ENCODE assay signal across 32 cellular contexts in genomic region chr7:28806841-28807240, GRCh38.
A peak's percentile ranks its signal among the peaks of the same experiment; 100 is the strongest.
DNase-seq lines count a peak whose midpoint lies in the region; ATAC-seq, FAIRE-seq and TF ChIP-seq lines count a peak whose summit lies in the region.
"Had no signal": no experiment of that assay in that cellular context is flagged by ENCODE, and none has a peak within 500 bp of the region (broad histone marks: within the 10 kb centered on the region; RNA-seq: fewer than 3 reads in every experiment).

No MANE protein-coding gene starts in this region.

- no peak for TF ChIP-seq CTCF in astrocyte (IDR thresholded peaks at IDR 0.05; ENCODE audit: insufficient read depth, low read depth, low read length)
- TF ChIP-seq CTCF in foreskin keratinocyte (conservative IDR thresholded peaks at IDR 0.05): no peak
- no peak for TF ChIP-seq CTCF in chondrocyte (IDR thresholded peaks at IDR 0.05)

- H2AFZ ChIP-seq in astrocyte (ENCODE audit: low read depth, low read length): no peak overlapping the region

- peaks cover 17% of the 10 kb centered on the region for H3K4me1 ChIP-seq in astrocyte (ENCODE audit: insufficient read depth, low read length)
- no peaks in the 10 kb centered on the region for H3K4me1 ChIP-seq in foreskin keratinocyte
- H3K4me1 ChIP-seq: ascending aorta, esophagus squamous epithelium, lower lobe of right lung, SJCRH30 had no signal

- no peaks in the 10 kb centered on the region for H3K27me3 Mint-ChIP-seq in astrocyte (ENCODE audit: low read depth, unreplicated experiment)
- no peaks in the 10 kb centered on the region for H3K27me3 Mint-ChIP-seq in chondrocyte (ENCODE audit: low read depth)
- H3K27me3 Mint-ChIP-seq: activated B cell treated with CpG ODN at 0.5 μM for 24 hours; activated CD4-positive, alpha-beta T cell treated with anti-CD3 and anti-CD28 coated beads, Interleukin-2, amount 10 ng/mL, durations not matched to agents 7 days and 5 days had no signal

- peak overlapping the region; percentile 34 for H3K4me2 ChIP-seq in astrocyte (ENCODE audit: low read length)

- no peaks in the 10 kb centered on the region for H3K9me3 ChIP-seq in astrocyte (ENCODE audit: insufficient read depth, low read depth, low read length)
- H3K9me3 ChIP-seq: ascending aorta, esophagus squamous epithelium, lower lobe of right lung, SJCRH30, transverse colon had no signal

- H3K36me3 Mint-ChIP-seq in astrocyte (ENCODE audit: low read depth, unreplicated experiment) (peaks cover 22% of the 10 kb centered on the region), chondrocyte (ENCODE audit: low read depth) (peaks cover 7% of the 10 kb centered on the region)

- intact Hi-C loops in cardiac septum (cut with DNase I): no loop called here

- H3K9me3 Mint-ChIP-seq in astrocyte (ENCODE audit: unreplicated experiment): no peaks in the 10 kb centered on the region
- H3K9me3 Mint-ChIP-seq in chondrocyte (ENCODE audit: low read depth): no peaks in the 10 kb centered on the region
- H3K9me3 Mint-ChIP-seq: activated B cell treated with CpG ODN at 0.5 μM for 24 hours; activated CD4-positive, alpha-beta T cell treated with anti-CD3 and anti-CD28 coated beads, Interleukin-2, amount 10 ng/mL, durations not matched to agents 7 days and 5 days; nephron had no signal

- peaks cover 18% of the 10 kb centered on the region for H3K4me1 Mint-ChIP-seq in astrocyte (ENCODE audit: low read depth, unreplicated experiment)
- H3K4me1 Mint-ChIP-seq in chondrocyte (ENCODE audit: low read depth): peaks cover 10% of the 10 kb centered on the region
- H3K4me1 Mint-ChIP-seq: activated CD4-positive, alpha-beta T cell treated with anti-CD3 and anti-CD28 coated beads, Interleukin-2, amount 10 ng/mL, durations not matched to agents 7 days and 5 days had no signal

- H3K79me2 ChIP-seq in astrocyte (ENCODE audit: insufficient read depth, low read length): no peaks in the 10 kb centered on the region

- H3K4me3 Mint-ChIP-seq in astrocyte (ENCODE audit: unreplicated experiment) (no peak overlapping the region), chondrocyte (ENCODE audit: unreplicated experiment) (no peak overlapping the region)
- H3K4me3 Mint-ChIP-seq: activated B cell treated with CpG ODN at 0.5 μM for 24 hours; activated CD4-positive, alpha-beta T cell treated with anti-CD3 and anti-CD28 coated beads, Interleukin-2, amount 10 ng/mL, durations not matched to agents 7 days and 5 days; nephron had no signal

- peak; percentile 72 for DNase-seq in AG20443 (ENCODE audit: low spot score)
- peak; percentile 42 for DNase-seq in HS-5 (ENCODE audit: low read depth)
- DNase-seq in astrocyte (ENCODE audit: low read depth): peak; percentile 90
- no peak for DNase-seq in foreskin keratinocyte
- no peak for DNase-seq in dedifferentiated amniotic fluid mesenchymal stem cell (ENCODE audit: extremely low spot score)
- DNase-seq in cardiac septum (ENCODE audit: low spot score): no peak
- no peak for DNase-seq in chondrocyte (ENCODE audit: low spot score)
- DNase-seq: activated B cell treated with CpG ODN at 0.5 μM for 24 hours; activated CD4-positive, alpha-beta T cell treated with anti-CD3 and anti-CD28 coated beads, Interleukin-2, amount 10 ng/mL, durations not matched to agents 7 days and 5 days; activated gamma-delta T cell; activated T-cell treated with anti-CD3 and anti-CD28 coated beads, Interleukin-2, amount 50 U/mL, for 1 hour; COR-L47; dorsolateral prefrontal cortex; esophagus squamous epithelium; GDM1; GOT3; hippocampal formation; KBM-7; lower lobe of right lung; NCI-H1417; NCI-H2081 treated with DMSO at 0.1 percent for 48 hours; SJCRH30; stimulated activated CD4-positive, alpha-beta T cell treated with anti-CD3 and anti-CD28 coated beads, Interleukin-4, amount 100 ng/mL, for 4 hours; T1000; transverse colon had no signal

- H3K27ac ChIP-seq in astrocyte (ENCODE audit: low read depth, low read length): peak overlapping the region; percentile 50
- H3K27ac ChIP-seq in foreskin keratinocyte: no peak overlapping the region
- H3K27ac ChIP-seq: ascending aorta, C4-2B, dorsolateral prefrontal cortex, esophagus squamous epithelium, lower lobe of right lung, SJCRH30, transverse colon had no signal

- H4K20me1 ChIP-seq in astrocyte (ENCODE audit: insufficient read depth, low read length): no peaks in the 10 kb centered on the region

- peak; percentile 70 for FAIRE-seq in astrocyte (lab: Jason Lieb, UNC)
- FAIRE-seq: endometrium, HTR-8/SVneo, RCC 7860 had no signal

- H3K27me3 ChIP-seq in astrocyte (ENCODE audit: insufficient read depth, low read length) (no peaks in the 10 kb centered on the region), foreskin keratinocyte (peaks cover 3% of the 10 kb centered on the region)
- H3K27me3 ChIP-seq: ascending aorta, dorsolateral prefrontal cortex, esophagus squamous epithelium, SJCRH30, transverse colon had no signal

- no peak overlapping the region for H3K4me3 ChIP-seq in astrocyte (ENCODE audit: insufficient read depth, low read depth, low read length)
- H3K4me3 ChIP-seq: ascending aorta, dorsolateral prefrontal cortex, esophagus squamous epithelium, lower lobe of right lung, SJCRH30, transverse colon had no signal

- ATAC-seq in foreskin keratinocyte (peak; percentile 53), GM21529 (IDR thresholded peaks at IDR 0.05; ENCODE audit: unreplicated experiment) (no peak)
- ATAC-seq: lower lobe of right lung had no signal

- no peak overlapping the region for H3K9ac ChIP-seq in astrocyte (ENCODE audit: low read length)

- no peaks in the 10 kb centered on the region for H3K36me3 ChIP-seq in astrocyte (ENCODE audit: insufficient read depth, low read length)
- H3K36me3 ChIP-seq: ascending aorta, esophagus squamous epithelium, lower lobe of right lung, transverse colon had no signal

- no peak overlapping the region for H3K27ac Mint-ChIP-seq in astrocyte (ENCODE audit: unreplicated experiment)
- no peak overlapping the region for H3K27ac Mint-ChIP-seq in chondrocyte (ENCODE audit: unreplicated experiment)
- H3K27ac Mint-ChIP-seq: activated B cell treated with CpG ODN at 0.5 μM for 24 hours; activated CD4-positive, alpha-beta T cell treated with anti-CD3 and anti-CD28 coated beads, Interleukin-2, amount 10 ng/mL, durations not matched to agents 7 days and 5 days; nephron had no signal

Comparison
In these comparisons a context has a peak if more than half of its experiments do, and no peak if none do; other contexts are left out.
1. DNase-seq: peak in AG20443 (single experiment), HS-5 (single experiment) and astrocyte (single experiment); none in foreskin keratinocyte (0 of 2), dedifferentiated amniotic fluid mesenchymal stem cell (single experiment), cardiac septum (single experiment) and chondrocyte (single experiment).